9 cellular contexts compared by ENCODE assay signal in genomic region chr5:164383662-164384061, GRCh38.
"Had no signal": no experiment of that assay in that cellular context is flagged by ENCODE, and none has a peak within 500 bp of the region (broad histone marks: within the 10 kb centered on the region; RNA-seq: fewer than 3 reads in every experiment).

No MANE protein-coding gene starts in this region.

- H3K4me2 ChIP-seq: GM23338, KMS-11 had no signal

- H3K4me3 ChIP-seq: GM23338 had no signal

- H3K27ac ChIP-seq: HL-60, KMS-11 had no signal

- DNase-seq: H9, HCEC 1CT, IMR-90, KBM-7 had no signal

- FAIRE-seq: H1, H54 had no signal

- H3K9ac ChIP-seq: KMS-11 had no signal

- H2AFZ ChIP-seq: GM23338 had no signal

- ATAC-seq: GM23338 had no signal
